Comparison of ENCODE assay signal across 8 cellular contexts in the genomic region with DNA sequence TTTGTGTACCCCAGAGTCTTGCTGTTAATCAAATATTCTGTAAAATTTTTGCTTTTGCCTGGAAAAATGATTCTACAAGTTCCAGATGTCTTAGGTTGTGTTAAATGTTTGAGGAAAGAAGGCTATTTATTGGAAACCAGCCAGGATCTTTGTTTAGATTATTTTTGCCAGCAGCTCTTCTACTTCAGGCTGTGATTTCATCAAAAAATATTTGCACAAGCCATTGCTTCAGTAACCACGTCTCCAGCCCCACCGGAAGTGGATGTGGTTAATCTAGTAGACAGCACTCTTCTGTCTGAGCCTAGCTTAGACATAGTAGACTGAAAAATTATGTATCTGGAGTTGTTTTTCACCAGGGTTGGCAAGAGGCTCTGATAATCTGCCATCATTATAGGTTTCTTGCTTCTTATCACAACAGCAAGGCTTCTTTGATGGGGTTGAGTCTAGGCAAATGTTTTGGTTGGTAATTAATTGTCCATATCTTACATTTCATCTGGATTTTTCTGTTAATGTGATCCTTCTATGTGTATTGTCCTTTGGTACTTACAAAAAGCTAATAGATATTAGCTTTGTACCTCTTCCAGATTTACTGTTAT. TPM values are rescaled to one million over a fixed set of nuclear protein-coding genes. Genes with fewer than 3 reads are reported as not detected.
DNase-seq lines count a peak whose midpoint lies in the region; FAIRE-seq and TF ChIP-seq lines count a peak whose summit lies in the region.

No MANE protein-coding gene starts in this region.

- H3K79me2 ChIP-seq in MM.1S (ENCODE audit: low read length) (no peaks in the 10 kb centered on the region), osteoblast (ENCODE audit: insufficient read depth, low read length) (no peaks in the 10 kb centered on the region)

- peak; percentile 43 for DNase-seq in GM10248 (ENCODE audit: extremely low spot score)
- no peak for DNase-seq in H54 (ENCODE audit: insufficient read length, low spot score)
- peak; percentile 92 for DNase-seq in MM.1S
- DNase-seq in cardiac fibroblast (ENCODE audit: low read depth in 2 of 2), result peak; percentile 91 to 97
- no peak for DNase-seq in osteoblast (ENCODE audit: insufficient read length, low spot score, missing footprints)
- no peak for DNase-seq in amygdala (lab: John Stamatoyannopoulos, UW)
- no peak for DNase-seq in head of caudate nucleus

- TF ChIP-seq CTCF in GM10248 (IDR thresholded peaks at IDR 0.05; ENCODE audit: control extremely low read depth, extremely low read depth, low read depth, missing control alignments), result no peak
- TF ChIP-seq CTCF in MM.1S (IDR thresholded peaks at IDR 0.05; ENCODE audit: low read length), result no peak
- TF ChIP-seq CTCF in VCaP (conservative IDR thresholded peaks at IDR 0.05), result no peak
- no peak for TF ChIP-seq CTCF in cardiac fibroblast (IDR thresholded peaks at IDR 0.05; ENCODE audit: low read depth, low read length)
- no peak for TF ChIP-seq CTCF in osteoblast (IDR thresholded peaks at IDR 0.05; ENCODE audit: extremely low read depth, low read depth, low read length)

- peak; percentile 98 for FAIRE-seq in H54 (lab: Jason Lieb, UNC)

- no peaks in the 10 kb centered on the region for H3K9me2 ChIP-seq in MM.1S (replicated peaks; ENCODE audit: insufficient read depth, low read length)

- H3K4me2 ChIP-seq in MM.1S (ENCODE audit: low read depth, low read length), result peak overlapping the region; percentile 36
- H3K4me2 ChIP-seq in osteoblast (ENCODE audit: insufficient read depth, low read length), result peak overlapping the region; percentile 5

- H3K4me1 ChIP-seq in MM.1S (ENCODE audit: low read length) (peaks cover 45% of the 10 kb centered on the region), osteoblast (ENCODE audit: insufficient read depth, low read length) (peaks cover 47% of the 10 kb centered on the region)

- no peak for TF ChIP-seq POLR2A in H54 (IDR thresholded peaks at IDR 0.05; ENCODE audit: low read depth, low read length)

- H3K9me3 ChIP-seq in MM.1S (replicated peaks; ENCODE audit: insufficient read depth, low read length), result no peaks in the 10 kb centered on the region
- H3K9me3 ChIP-seq in osteoblast (ENCODE audit: low read depth, low read length), result no peaks in the 10 kb centered on the region

- H3K27me3 ChIP-seq in MM.1S (replicated peaks; ENCODE audit: insufficient read depth, low read length), result no peaks in the 10 kb centered on the region
- no peaks in the 10 kb centered on the region for H3K27me3 ChIP-seq in osteoblast (ENCODE audit: insufficient read depth, low read length)

- POLR2A ChIA-PET in GM10248 (lab: Yijun Ruan, JAX), result no interaction called here

- intact Hi-C loops in head of caudate nucleus (cut with DNase I), result no loop called here

- no peak overlapping the region; the same call in 1 of the 2 replicates for H3K9ac ChIP-seq in MM.1S (ENCODE audit: low read length)

- peak overlapping the region; percentile 54; the same call in 1 of the 2 replicates for H3K27ac ChIP-seq in MM.1S (ENCODE audit: low read length)
- H3K27ac ChIP-seq in VCaP, result peak overlapping the region; percentile 63
- H3K27ac ChIP-seq in osteoblast (ENCODE audit: low read depth, low read length), result peak overlapping the region; percentile 80

- H3K36me3 ChIP-seq in MM.1S (replicated peaks; ENCODE audit: insufficient read depth, low read length), result no peaks in the 10 kb centered on the region
- no peaks in the 10 kb centered on the region for H3K36me3 ChIP-seq in osteoblast (ENCODE audit: insufficient read depth, low read length)

- H2AFZ ChIP-seq in MM.1S (ENCODE audit: low read length) (peak overlapping the region; percentile 31; the same call in 1 of the 2 replicates), osteoblast (ENCODE audit: low read length) (peak overlapping the region; percentile 26)

- H3F3A ChIP-seq in MM.1S (ENCODE audit: insufficient read depth, low read length), result peaks cover 21% of the 10 kb centered on the region

- H4K20me1 ChIP-seq in MM.1S (ENCODE audit: insufficient read depth, low read length) (no peaks in the 10 kb centered on the region), osteoblast (ENCODE audit: insufficient read depth, low read length) (no peaks in the 10 kb centered on the region)

- H3K4me3 ChIP-seq in MM.1S (ENCODE audit: low read length) (no peak overlapping the region), cardiac fibroblast (replicated peaks in 1 of 2; ENCODE audit: low read depth in 2 of 2, low read length in 2 of 2) (no peak overlapping the region), osteoblast (ENCODE audit: insufficient read depth, low read length) (no peak overlapping the region)

- CTCF ChIA-PET in GM10248 (lab: Yijun Ruan, JAX), result interaction anchor here (0.6 to 4.3 kb wide), 6 partner anchors 15 to 1471 kb away, joined by 3 to 21 read pairs (median 3); a partner anchor contains a TSS

RNA-seq across cellular contexts. Expression of a gene that starts 17.1 kb away (rescaled TPM):
- 1.5 and 3.6 TPM in 2 replicates for total RNA-seq in osteoblast

RNA-seq across cellular contexts. Expression of a gene that starts 17.3 kb away (rescaled TPM):
- total RNA-seq in osteoblast, result 99.5 and 111 TPM in 2 replicates

Comparison
In these comparisons a context has a peak if more than half of its experiments do, and no peak if none do; other contexts are left out.
1. DNase-seq: peak in GM10248 (single experiment), MM.1S (single experiment) and cardiac fibroblast (2 of 2); none in H54 (single experiment), osteoblast (single experiment), amygdala (0 of 56) and head of caudate nucleus (0 of 42).
2. Peak in every context shown above with its lines, with median percentiles within 50 percentile points of each other: H3K27ac ChIP-seq.